Comparison of ENCODE assay signal across 17 cellular contexts in the genomic region with DNA sequence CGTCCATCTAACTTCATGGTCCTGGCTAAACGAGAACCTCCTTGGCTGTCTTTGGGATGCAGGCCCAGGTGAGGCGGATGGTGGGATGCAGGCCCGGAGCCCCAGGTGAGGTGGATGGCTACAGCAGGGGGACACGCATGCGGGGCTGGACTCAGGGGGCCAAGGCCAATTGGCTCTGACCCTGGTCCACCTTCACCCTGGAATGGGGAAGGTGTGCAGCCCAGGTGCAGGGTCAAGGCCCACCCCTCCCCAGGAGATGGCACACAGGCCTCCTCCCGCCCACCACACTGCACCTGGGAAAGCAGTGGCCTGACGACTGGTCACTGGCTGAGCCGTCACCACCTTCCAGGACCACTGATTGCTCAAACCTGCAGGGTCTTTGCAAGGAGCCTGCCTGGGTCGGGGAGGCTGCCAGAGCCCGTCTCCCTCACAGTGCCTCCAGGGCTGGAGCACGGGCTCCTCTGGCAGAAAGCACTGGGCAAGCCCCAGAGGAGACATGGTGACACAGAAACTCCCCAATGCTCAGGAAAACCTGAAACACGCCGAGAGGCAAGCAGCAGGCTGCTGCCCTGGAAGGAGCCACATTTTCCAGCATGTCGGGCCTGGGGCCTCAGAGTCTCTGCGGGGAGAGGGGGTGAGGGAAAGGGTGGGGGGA.
DNase-seq lines count a peak whose midpoint lies in the region; TF ChIP-seq lines count a peak whose summit lies in the region.
"Had no signal": no experiment of that assay in that cellular context is flagged by ENCODE, and none has a peak within 500 bp of the region (broad histone marks: within the 10 kb centered on the region; RNA-seq: fewer than 3 reads in every experiment).

No MANE protein-coding gene starts in this region.

- no peak overlapping the region for H3K23ac ChIP-seq in H9 (ENCODE audit: insufficient read length, low read depth, low read length)

- no peaks in the 10 kb centered on the region for H3K79me2 ChIP-seq in H9 (ENCODE audit: insufficient read depth, low read length)

- H2BK120ac ChIP-seq in H9 (ENCODE audit: low read depth, low read length, poor library complexity, severe bottlenecking), result no peak overlapping the region

- DNase-seq in H9 (peak; percentile 32), spleen (peak; percentile 61), SKM-1 treated with dmso at 0.1 percent for 144 hours (lab: John Stamatoyannopoulos, UW; ENCODE audit: unreplicated experiment) (no peak), anterior cingulate cortex (lab: John Stamatoyannopoulos, UW) (no peak), NCI-H1417 (lab: John Stamatoyannopoulos, UW) (no peak)
- DNase-seq: BE2C; CD4-positive, CD25-positive, alpha-beta regulatory T cell; COR-L47; DMS 273 treated with DMSO at 0.1 percent for 48 hours; KBM-7; NCI-H1105 treated with DMSO at 0.1 percent for 48 hours; NCI-H1694 treated with DMSO at 0.1 percent for 48 hours; NCI-H2107; NCI-H524 had no signal

- no peak overlapping the region for H2BK15ac ChIP-seq in H9 (ENCODE audit: low read depth, low read length)

- H3K23me2 ChIP-seq in H9 (ENCODE audit: insufficient read length, low read depth, low read length, poor library complexity, severe bottlenecking), result no peaks in the 10 kb centered on the region

- H3K56ac ChIP-seq in H9 (ENCODE audit: insufficient read length, low read depth, low read length), result no peak overlapping the region

- no peak overlapping the region for H2AFZ ChIP-seq in H9 (ENCODE audit: low read length)

- H4K5ac ChIP-seq in H9 (ENCODE audit: insufficient read length, low read depth, low read length), result no peak overlapping the region

- H3K9me3 ChIP-seq in H9 (ENCODE audit: control insufficient read depth, low read depth, low read length), result no peaks in the 10 kb centered on the region
- peaks cover 3% of the 10 kb centered on the region for H3K9me3 ChIP-seq in iPS-18c (ENCODE audit: control insufficient read depth, insufficient read depth, low read length)
- H3K9me3 ChIP-seq in spleen, result no peaks in the 10 kb centered on the region
- H3K9me3 ChIP-seq: BE2C, SJSA1 had no signal

- intact Hi-C loops in spleen (cut with DNase I; ENCODE audit: low total_unique reads), result loop anchor here (5.0 kb wide), 1 partner anchor 46 kb away; no protein-coding TSS in a partner anchor

- H3K4me1 ChIP-seq in H9 (ENCODE audit: insufficient read depth, low read length) (peaks cover 11% of the 10 kb centered on the region; the same call in 1 of the 2 replicates), spleen (no peaks in the 10 kb centered on the region)
- H3K4me1 ChIP-seq: BE2C, SJSA1 had no signal

- H3K27me3 ChIP-seq in H9 (ENCODE audit: insufficient read depth, low read length) (no peaks in the 10 kb centered on the region), spleen (replicated peaks in 1 of 7) (no peaks in the 10 kb centered on the region)
- H3K27me3 ChIP-seq: BE2C, SJSA1 had no signal

- peaks cover 0 to 5% (median 0%) of the 10 kb centered on the region in 6 donors for H3K36me3 ChIP-seq in spleen
- H3K36me3 ChIP-seq: BE2C, SJSA1 had no signal

- H3K4ac ChIP-seq in H9 (ENCODE audit: low read depth, low read length), result no peak overlapping the region; the same call in 1 of the 2 replicates

- no peak overlapping the region for H3K9ac ChIP-seq in H9 (ENCODE audit: extremely low read depth, insufficient read length, low read length)

- no peaks in the 10 kb centered on the region for H3K79me1 ChIP-seq in H9 (ENCODE audit: insufficient read depth, low read depth, low read length, poor library complexity, severe bottlenecking)

- WGBS in H9 (ENCODE audit: extremely low coverage, insufficient read length, low lambda C conversion rate), result no CpG with 5 or more reads among the region's 16 CpGs
- WGBS in spleen, 5 donors, result 81 to 97% (median 87%) methylated on average over 11 to 16 of the region's 16 CpGs

- H4K91ac ChIP-seq in H9 (ENCODE audit: insufficient read length, low read depth, low read length), result peak overlapping the region; percentile 39

- no peak overlapping the region; a peak in 1 of 5 replicates for H3K4me3 Mint-ChIP-seq in H9
- H3K4me3 Mint-ChIP-seq: CD4-positive, CD25-positive, alpha-beta regulatory T cell had no signal

- no peak overlapping the region for H2BK20ac ChIP-seq in H9 (ENCODE audit: low read depth, low read length, poor library complexity, severe bottlenecking)

- H3K18ac ChIP-seq in H9 (ENCODE audit: insufficient read length, low read depth, low read length), result peak overlapping the region; percentile 50

- H3K27me3 Mint-ChIP-seq in H9 (ENCODE audit: low read depth), result no peaks in the 10 kb centered on the region; the same call in 1 of the 2 replicates

- H3K4me3 ChIP-seq in iPS-18c (ENCODE audit: insufficient read depth, low read depth, low read length) (0 out of 2 replicates have a peak overlapping the region, but pooled peaks have one; percentile 20), spleen (no peak overlapping the region)
- H3K4me3 ChIP-seq: SJSA1 had no signal

- peak overlapping the region; percentile 18 for H2BK12ac ChIP-seq in H9 (ENCODE audit: insufficient read length, low read depth, low read length)

- no peak overlapping the region for H2BK5ac ChIP-seq in H9 (ENCODE audit: insufficient read length, low read length)

- TF ChIP-seq POLR2A in spleen (IDR thresholded peaks at IDR 0.05), result no peak

- peaks cover 39 to 46% of the 10 kb centered on the region in 2 experiments for H3K4me1 Mint-ChIP-seq in H9
- H3K4me1 Mint-ChIP-seq: CD4-positive, CD25-positive, alpha-beta regulatory T cell had no signal

- H3K9me3 Mint-ChIP-seq in H9, result peaks cover 5 to 6% of the 10 kb centered on the region in 2 experiments
- H3K9me3 Mint-ChIP-seq: CD4-positive, CD25-positive, alpha-beta regulatory T cell had no signal

- peak overlapping the region; percentile 92 to 100 (median 95); a peak in 6 of 7 replicates for H3K27ac Mint-ChIP-seq in H9

- H2AK5ac ChIP-seq in H9 (ENCODE audit: insufficient read length, low read length), result no peak overlapping the region

- H3K4me2 ChIP-seq in H9 (ENCODE audit: insufficient read depth, insufficient read length, low read length), result no peak overlapping the region

- no peak for TF ChIP-seq CTCF in H9 (conservative IDR thresholded peaks at IDR 0.05)
- no peak for TF ChIP-seq CTCF in VCaP (conservative IDR thresholded peaks at IDR 0.05)
- TF ChIP-seq CTCF in spleen (IDR thresholded peaks at IDR 0.05 in 8 of 11, conservative IDR thresholded peaks at IDR 0.05 in 3 of 11), result no peak

- peaks cover 3 to 9% (median 6%) of the 10 kb centered on the region in 3 experiments; a peak in 6 of 7 replicates for H3K36me3 Mint-ChIP-seq in H9 (ENCODE audit: insufficient read depth in 1 of 3, low read depth in 3 of 3)
- H3K36me3 Mint-ChIP-seq: CD4-positive, CD25-positive, alpha-beta regulatory T cell had no signal

- H3K27ac ChIP-seq in H9 (ENCODE audit: insufficient read length, low read depth, low read length) (peak overlapping the region; percentile 91), VCaP (peak overlapping the region; percentile 1; the same call in 1 of the 2 replicates), spleen (no peak overlapping the region)
- H3K27ac ChIP-seq: SJSA1 had no signal

- H3K14ac ChIP-seq in H9 (ENCODE audit: insufficient read depth, low read length), result 0 out of 2 replicates have a peak overlapping the region, but pooled peaks have one; percentile 2

- no peaks in the 10 kb centered on the region for H4K20me1 ChIP-seq in H9 (ENCODE audit: control insufficient read depth, insufficient read depth, insufficient read length)

- no peak overlapping the region for H3T11ph ChIP-seq in H9 (ENCODE audit: low read length)

- H4K8ac ChIP-seq in H9 (replicated peaks; ENCODE audit: insufficient read length, low read depth, low read length), result no peak overlapping the region

Comparison
In these comparisons a context has a peak if more than half of its experiments do, and no peak if none do; other contexts are left out.
1. DNase-seq: peak in H9 (single experiment) and spleen (single experiment); none in SKM-1 treated with dmso at 0.1 percent for 144 hours (single experiment), anterior cingulate cortex (0 of 58) and NCI-H1417 (0 of 3).
2. H3K27ac ChIP-seq: peak in H9 (single experiment) and VCaP (single experiment); none in spleen (0 of 8).